13 cellular contexts compared by ENCODE assay signal in the genomic region with DNA sequence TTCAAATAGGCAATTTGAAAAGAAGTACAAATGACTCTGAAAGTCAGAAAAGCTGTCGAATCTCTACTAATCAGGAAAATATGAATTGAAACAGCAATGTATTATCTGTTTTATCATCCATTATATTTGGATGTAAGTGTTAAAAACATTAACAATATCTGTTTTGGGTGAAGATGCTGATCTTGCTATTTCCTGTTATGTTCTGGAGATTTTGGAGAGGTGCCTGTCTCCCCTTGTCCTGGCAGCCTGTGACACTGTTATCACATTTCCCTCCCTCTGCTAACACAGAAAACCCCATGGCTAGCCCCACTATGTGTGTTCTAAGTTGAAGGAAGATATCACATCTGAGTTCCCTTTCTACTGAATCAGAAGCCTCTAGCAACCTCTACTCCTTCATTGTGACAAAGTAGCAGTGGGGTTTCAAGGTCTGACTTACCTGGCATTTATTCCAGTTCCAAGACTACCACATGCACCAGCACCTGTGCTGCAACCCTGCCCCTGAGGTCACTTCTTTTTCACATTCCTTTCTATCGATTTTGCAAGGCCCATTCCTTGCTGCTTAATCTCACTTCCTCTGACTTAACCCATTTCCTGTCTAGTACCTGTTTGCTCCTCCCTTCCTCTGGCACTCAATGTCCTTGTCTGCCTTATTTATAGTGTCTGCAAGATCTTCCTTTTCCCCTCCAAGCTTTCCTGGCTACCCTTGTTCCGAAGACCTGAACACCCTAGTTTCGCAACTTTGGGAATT.
DNase-seq lines count a peak whose midpoint lies in the region; ATAC-seq and TF ChIP-seq lines count a peak whose summit lies in the region.
"Had no signal": no experiment of that assay in that cellular context is flagged by ENCODE, and none has a peak within 500 bp of the region (broad histone marks: within the 10 kb centered on the region; RNA-seq: fewer than 3 reads in every experiment).

No MANE protein-coding gene starts in this region.

- DNase-seq in DMS53 (lab: John Stamatoyannopoulos, UW), result peak; percentile 1
- DNase-seq in DMS53 treated with DMSO at 0.1 percent for 48 hours (lab: John Stamatoyannopoulos, UW; ENCODE audit: unreplicated experiment), result no peak
- peak; percentile 67 for DNase-seq in RWPE2 (ENCODE audit: low spot score)
- peak; percentile 71 for DNase-seq in mesendoderm
- DNase-seq in coronary artery (ENCODE audit: low spot score), result no peak
- no peak for DNase-seq in GDM1 (lab: John Stamatoyannopoulos, UW)
- no peak for DNase-seq in stimulated activated naive CD4-positive, alpha-beta T cell treated with Interleukin-2 at 50 U/mL for 16 hours (lab: John Stamatoyannopoulos, UW)
- DNase-seq: MG63, right cardiac atrium, SHP77 had no signal

- H3K27me3 ChIP-seq in RWPE2 (ENCODE audit: insufficient read depth, poor library complexity, severe bottlenecking) (no peaks in the 10 kb centered on the region), mesendoderm (ENCODE audit: insufficient read depth, low read length, poor library complexity) (no peaks in the 10 kb centered on the region)
- H3K27me3 ChIP-seq: MG63 had no signal

- no peaks in the 10 kb centered on the region for H3K79me2 ChIP-seq in mesendoderm (ENCODE audit: control insufficient read depth, insufficient read depth, low read length)

- no peaks in the 10 kb centered on the region for H3K36me3 ChIP-seq in RWPE2 (ENCODE audit: low read depth)
- H3K36me3 ChIP-seq in mesendoderm (ENCODE audit: control insufficient read depth, insufficient read depth, low read length), result no peaks in the 10 kb centered on the region
- H3K36me3 ChIP-seq: MG63 had no signal

- H3K79me1 ChIP-seq in mesendoderm (ENCODE audit: low read length), result no peaks in the 10 kb centered on the region

- H4K8ac ChIP-seq in mesendoderm (ENCODE audit: low read depth, low read length), result no peak overlapping the region

- H3K9ac ChIP-seq in mesendoderm (ENCODE audit: low read length), result no peak overlapping the region

- H3K4me1 ChIP-seq in RWPE2 (ENCODE audit: insufficient read depth, poor library complexity, severe bottlenecking) (peaks cover 55% of the 10 kb centered on the region), mesendoderm (ENCODE audit: control insufficient read depth, low read depth, low read length) (no peaks in the 10 kb centered on the region)

- no CpG with 5 or more reads among the region's 4 CpGs for WGBS in mesendoderm (ENCODE audit: extremely low coverage, insufficient coverage, low lambda C conversion rate)

- H3K4me3 ChIP-seq in RWPE2 (ENCODE audit: severe bottlenecking) (no peak overlapping the region), mesendoderm (ENCODE audit: low read length) (no peak overlapping the region), coronary artery (no peak overlapping the region)
- H3K4me3 ChIP-seq: MG63 had no signal

- H3K27ac ChIP-seq in RWPE2 (ENCODE audit: poor library complexity, severe bottlenecking), result peak overlapping the region; percentile 98
- H3K27ac ChIP-seq in mesendoderm (ENCODE audit: low read depth, low read length), result no peak overlapping the region
- no peak overlapping the region for H3K27ac ChIP-seq in coronary artery
- H3K27ac ChIP-seq: 22Rv1, VCaP had no signal

- H3K4me2 ChIP-seq in mesendoderm (ENCODE audit: low read length), result no peak overlapping the region

- no peak overlapping the region for H2AK5ac ChIP-seq in mesendoderm (ENCODE audit: low read length)

- no peak overlapping the region for H4K5ac ChIP-seq in mesendoderm (ENCODE audit: low read length)

- TF ChIP-seq CTCF in RWPE2 (IDR thresholded peaks at IDR 0.05; ENCODE audit: poor library complexity, severe bottlenecking) (no peak), coronary artery (IDR thresholded peaks at IDR 0.05) (no peak)

- H3K9me3 ChIP-seq in RWPE2 (ENCODE audit: severe bottlenecking), result no peaks in the 10 kb centered on the region
- H3K9me3 ChIP-seq: MG63 had no signal

- no peak overlapping the region for H2BK120ac ChIP-seq in mesendoderm (ENCODE audit: low read depth, low read length)

- ATAC-seq in HG02938 (IDR thresholded peaks at IDR 0.05; ENCODE audit: unreplicated experiment) (peak; percentile 50), RWPE2 (ENCODE audit: low read depth) (peak; percentile 90)

- H3K4ac ChIP-seq in mesendoderm (ENCODE audit: low read depth, low read length), result no peak overlapping the region

- H3K23ac ChIP-seq in mesendoderm (ENCODE audit: low read length), result no peak overlapping the region

- H3K18ac ChIP-seq in mesendoderm (ENCODE audit: low read length), result no peak overlapping the region

- no peak overlapping the region for H2BK5ac ChIP-seq in mesendoderm (ENCODE audit: low read length)

- no peak overlapping the region for H3K56ac ChIP-seq in mesendoderm (ENCODE audit: low read length)

- no peak overlapping the region for H2BK15ac ChIP-seq in mesendoderm (replicated peaks; ENCODE audit: low read depth)

Comparison
In these comparisons a context has a peak if more than half of its experiments do, and no peak if none do; other contexts are left out.
1. DNase-seq: peak in DMS53 (single experiment), RWPE2 (single experiment) and mesendoderm (single experiment); none in DMS53 treated with DMSO at 0.1 percent for 48 hours (single experiment), coronary artery (single experiment), GDM1 (single experiment) and stimulated activated naive CD4-positive, alpha-beta T cell treated with Interleukin-2 at 50 U/mL for 16 hours (single experiment).